ENCODE assay signal across 14 cellular contexts in genomic region chr20:910840-911770, GRCh38. TPM values are rescaled to one million over a fixed set of nuclear protein-coding genes. Genes with fewer than 3 reads are reported as not detected.
DNase-seq lines count a peak whose midpoint lies in the region; ATAC-seq and TF ChIP-seq lines count a peak whose summit lies in the region.
"Had no signal": no experiment of that assay in that cellular context is flagged by ENCODE, and none has a peak within 500 bp of the region (broad histone marks: within the 10 kb centered on the region; RNA-seq: fewer than 3 reads in every experiment).

No MANE protein-coding gene starts in this region.

- H3K9me3 ChIP-seq in gastrocnemius medialis = no peaks in the 10 kb centered on the region

- ATAC-seq in left ventricle myocardium superior (peak; percentile 56), gastrocnemius medialis (peak; percentile 37 to 59), HG03442 (IDR thresholded peaks at IDR 0.05; ENCODE audit: unreplicated experiment) (no peak)

- peak; percentile 78 for DNase-seq in AG20443 (ENCODE audit: low spot score)
- peak; percentile 56 for DNase-seq in LHCN-M2 (ENCODE audit: low read depth)
- no peak for DNase-seq in left ventricle myocardium superior
- DNase-seq in gastrocnemius medialis = peak in 1 of 2 donors; percentile 56
- no peak for DNase-seq in HCEC 1CT
- no peak for DNase-seq in T1000 (lab: John Stamatoyannopoulos, UW)
- DNase-seq in KBM-7 = no peak
- DNase-seq: caudate nucleus, NCI-H1417 treated with DMSO at 0.1 percent for 48 hours, NCI-H748 treated with DMSO at 0.1 percent for 48 hours had no signal

- TF ChIP-seq POLR2A in gastrocnemius medialis (IDR thresholded peaks at IDR 0.05) = no peak

- peak overlapping the region in 3 of 4 donors; percentile 49 to 55 (median 50) for H3K27ac ChIP-seq in gastrocnemius medialis
- H3K27ac ChIP-seq: epithelial cell of prostate, parathyroid adenoma had no signal

- H3K4me1 ChIP-seq in gastrocnemius medialis = peaks cover 0 to 6% of the 10 kb centered on the region in 2 donors
- H3K4me1 ChIP-seq: parathyroid adenoma had no signal

- H3K27me3 ChIP-seq in gastrocnemius medialis = no peaks in the 10 kb centered on the region

- no peak for TF ChIP-seq CTCF in gastrocnemius medialis (IDR thresholded peaks at IDR 0.05 in 4 of 5, conservative IDR thresholded peaks at IDR 0.05 in 1 of 5)

- no peak overlapping the region for H3K4me3 ChIP-seq in gastrocnemius medialis

- no peaks in the 10 kb centered on the region for H3K36me3 ChIP-seq in gastrocnemius medialis

- intact Hi-C loops in left ventricle myocardium superior (cut with micrococcal nuclease) (no loop called here), gastrocnemius medialis (cut with DNase I; ENCODE audit: low total_unique reads) (no loop called here)

- in situ Hi-C loops in gastrocnemius medialis (cut with MboI; ENCODE audit: low sequenced_read_pairs in 4 of 4) = no loop called here
- in situ Hi-C loops in KBM-7 (cut with MboI; ENCODE audit: low pct_unique_long_range_greater_than_20kb, low sequenced_read_pairs) = no loop called here

RNA-seq across cellular contexts. Expression of gene ANGPT4, which starts 5.0 kb away (rescaled TPM):
- total RNA-seq in LHCN-M2 (2014; rRNA removed) (not detected in 2 replicates), left ventricle myocardium superior (0.05 TPM), gastrocnemius medialis (under 1 TPM in 3 of 4 donors, not detected in 1; 0.04 to 0.15 (median 0.10) TPM)
- not detected for polyA plus RNA-seq in LHCN-M2 (2012)
- total RNA-seq: CD4-positive, CD25-positive, alpha-beta regulatory T cell had no signal
- polyA plus RNA-seq: CD4-positive, CD25-positive, alpha-beta regulatory T cell had no signal

Comparison
In these comparisons a context has a peak if more than half of its experiments do, and no peak if none do; other contexts are left out.
1. DNase-seq: peak in AG20443 (single experiment) and LHCN-M2 (single experiment); none in left ventricle myocardium superior (single experiment), HCEC 1CT (single experiment), T1000 (single experiment) and KBM-7 (single experiment).